Comparison of ENCODE assay signal across 8 cellular contexts in the genomic region with DNA sequence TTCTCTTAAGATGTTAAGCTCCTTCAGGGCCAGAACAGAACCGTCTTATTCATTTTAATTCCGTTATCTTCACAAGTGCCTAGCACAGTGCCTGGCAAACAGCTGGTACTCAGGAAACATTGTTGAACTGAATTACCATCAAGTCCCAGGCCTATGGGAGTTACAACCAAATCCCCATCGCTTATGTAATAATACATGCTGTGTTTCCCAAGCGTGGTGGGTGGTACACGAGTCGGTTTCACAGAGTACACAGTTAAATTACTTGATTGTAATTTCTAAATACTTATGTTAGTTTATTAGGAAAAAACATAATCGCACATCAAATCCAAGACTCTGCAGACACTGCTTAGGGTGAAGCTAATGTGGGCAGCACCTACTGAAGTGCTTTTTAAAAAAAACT. TPM values are rescaled to one million over a fixed set of nuclear protein-coding genes. Genes with fewer than 3 reads are reported as not detected.
DNase-seq lines count a peak whose midpoint lies in the region; ATAC-seq, FAIRE-seq and TF ChIP-seq lines count a peak whose summit lies in the region.

No MANE protein-coding gene starts in this region.

- H3K4me2 ChIP-seq in DOHH2 (ENCODE audit: low read length) (peak overlapping the region; percentile 90), Karpas-422 (ENCODE audit: low read depth, low read length, poor library complexity, severe bottlenecking) (peak overlapping the region; percentile 81), K562 (ENCODE audit: insufficient read depth, low read length) (peak overlapping the region; percentile 92)

- intact Hi-C loops in K562 (cut with micrococcal nuclease), result loop anchor here (1.0 kb wide), 1 partner anchor 56 kb away; no protein-coding TSS in a partner anchor
- intact Hi-C loops in lower leg skin (cut with DNase I; ENCODE audit: low total_unique reads), result no loop called here

- POLR2A ChIA-PET in K562 (lab: Yijun Ruan, JAX), result interaction anchor here (0.8 to 1.9 kb wide), 3 partner anchors 10 to 60 kb away, joined by 3 to 6 read pairs (median 3); no protein-coding TSS in a partner anchor

- no peak for TF ChIP-seq EP300 in K562 (IDR thresholded peaks at IDR 0.05; ENCODE audit: low read length)
- TF ChIP-seq EP300 in tibial nerve (IDR thresholded peaks at IDR 0.05), result no peak

- H3F3A ChIP-seq in DOHH2 (ENCODE audit: control insufficient read depth, insufficient read depth), result no peaks in the 10 kb centered on the region

- CTCF ChIA-PET in K562 (lab: Yijun Ruan, JAX; ENCODE audit: low intra/inter-chr PET ratio), result no interaction called here

- TF ChIP-seq CTCF in DOHH2 (IDR thresholded peaks at IDR 0.05; ENCODE audit: low read depth, low read length, poor library complexity, severe bottlenecking) (no peak), K562 (IDR thresholded peaks at IDR 0.05 in 2 of 3, conservative IDR thresholded peaks at IDR 0.05 in 1 of 3; ENCODE audit: insufficient read depth in 2 of 3, low read depth in 1 of 3, low read length in 3 of 3) (no peak), lower leg skin (IDR thresholded peaks at IDR 0.05) (no peak), tibial nerve (IDR thresholded peaks at IDR 0.05) (no peak)

- in situ Hi-C loops in K562 (cut with MboI), result no loop called here

- ATAC-seq in K562 (0 out of 3 replicates have a peak, but pooled peaks have one; percentile 0), HG02623 (IDR thresholded peaks at IDR 0.05; ENCODE audit: unreplicated experiment) (no peak)

- 4% methylated on average over 7 of the region's 7 CpGs for WGBS in K562 (ENCODE audit: insufficient coverage, low coverage, missing lambda C conversion rate)
- WGBS in lower leg skin, 2 donors, result 11 to 14% methylated on average over 7 of the region's 7 CpGs
- 11 to 13% methylated on average over 7 of the region's 7 CpGs for WGBS in tibial nerve, 2 donors

- no peak overlapping the region for H2AFZ ChIP-seq in Karpas-422 (ENCODE audit: low read length)
- peak overlapping the region; percentile 99 for H2AFZ ChIP-seq in K562 (ENCODE audit: low read depth, low read length)

- H3K79me2 ChIP-seq in DOHH2 (ENCODE audit: control insufficient read depth, low read length) (peaks cover 52% of the 10 kb centered on the region), Karpas-422 (ENCODE audit: low read length) (peaks cover 51% of the 10 kb centered on the region), K562 (ENCODE audit: control insufficient read depth, insufficient read depth, low read length) (peaks cover 45% of the 10 kb centered on the region)

- no TSS peak for BruUV-seq in K562 (replicated peaks; lab: Mats Ljungman, UMichigan)

- H3K9ac ChIP-seq in Karpas-422 (ENCODE audit: low read length), result peak overlapping the region; percentile 95
- H3K9ac ChIP-seq in K562 (ENCODE audit: insufficient read depth in 1 of 2, low read depth in 2 of 2, low read length in 2 of 2), result peak overlapping the region in 1 of 2 experiments; percentile 81; a peak in 2 of 4 replicates

- DNase-seq in Karpas-422, result peak; percentile 64
- DNase-seq in K562 (ENCODE audit: extremely low read depth in 1 of 4, low spot score in 3 of 4), result peak in 1 of 4 experiments; percentile 38
- DNase-seq in lower leg skin (ENCODE audit: low spot score in 2 of 2), result no peak
- DNase-seq in tibial nerve (ENCODE audit: low spot score in 2 of 2), result no peak
- DNase-seq in middle frontal gyrus (ENCODE audit: extremely low spot score, low spot score), result no peak
- no peak for DNase-seq in stimulated activated CD4-positive, alpha-beta T cell treated with anti-CD3 and anti-CD28 coated beads, Interleukin-12 subunit alpha, Interleukin-12 subunit beta, amount 100 ng/mL, for 4 hours

- H4K20me1 ChIP-seq in DOHH2 (ENCODE audit: control insufficient read depth, insufficient read depth, low read depth, low read length) (0 out of 2 replicates have a peak, but pooled peaks cover 3% of the 10 kb centered on the region), Karpas-422 (ENCODE audit: insufficient read depth, low read depth, low read length) (no peaks in the 10 kb centered on the region), K562 (replicated peaks; ENCODE audit: control insufficient read depth, insufficient read depth, low read length) (no peaks in the 10 kb centered on the region)

- H3K9me3 ChIP-seq in DOHH2 (ENCODE audit: control insufficient read depth, insufficient read depth, low read length) (no peaks in the 10 kb centered on the region), Karpas-422 (ENCODE audit: low read length) (no peaks in the 10 kb centered on the region), K562 (replicated peaks; ENCODE audit: control insufficient read depth, insufficient read depth, low read depth, low read length) (no peaks in the 10 kb centered on the region), tibial nerve (no peaks in the 10 kb centered on the region)

- no peak for FAIRE-seq in K562 (lab: Jason Lieb, UNC)

- H3K4me3 ChIP-seq in DOHH2 (ENCODE audit: low read length) (peak overlapping the region; percentile 81), Karpas-422 (ENCODE audit: low read length) (peak overlapping the region; percentile 97), K562 (peak overlapping the region; percentile 72), lower leg skin (ENCODE audit: low read depth, poor library complexity, severe bottlenecking) (peak overlapping the region; percentile 81), tibial nerve (peak overlapping the region; percentile 52 to 90 (median 81))

- H3K27me3 ChIP-seq in DOHH2 (ENCODE audit: control insufficient read depth, low read length) (no peaks in the 10 kb centered on the region), Karpas-422 (ENCODE audit: low read length) (no peaks in the 10 kb centered on the region), K562 (ENCODE audit: control insufficient read depth in 2 of 2, insufficient read depth in 2 of 2, low read length in 2 of 2) (no peaks in the 10 kb centered on the region), tibial nerve (no peaks in the 10 kb centered on the region)

- H3K9me1 ChIP-seq in K562 (ENCODE audit: control insufficient read depth, insufficient read depth, low read length), result no peaks in the 10 kb centered on the region

- TF ChIP-seq RAD21 in K562 (CRISPR knock-in tag; conservative IDR thresholded peaks at IDR 0.05 in 1 of 2, IDR thresholded peaks at IDR 0.05 in 1 of 2), result no peak

- TF ChIP-seq POLR2A in K562 (conservative IDR thresholded peaks at IDR 0.05) (no peak), lower leg skin (IDR thresholded peaks at IDR 0.05) (no peak), tibial nerve (IDR thresholded peaks at IDR 0.05) (no peak)

- H3K4me1 ChIP-seq in DOHH2 (ENCODE audit: control insufficient read depth, low read length) (peaks cover 16% of the 10 kb centered on the region), Karpas-422 (ENCODE audit: low read length) (peaks cover 24% of the 10 kb centered on the region), K562 (replicated peaks in 1 of 2; ENCODE audit: control insufficient read depth in 2 of 2, insufficient read depth in 2 of 2, low read length in 2 of 2) (peaks cover 15 to 22% of the 10 kb centered on the region in 2 experiments), tibial nerve (peaks cover 0 to 31% (median 13%) of the 10 kb centered on the region in 4 donors)

- H3K9me2 ChIP-seq in DOHH2 (replicated peaks; ENCODE audit: control insufficient read depth, low read length) (no peaks in the 10 kb centered on the region), Karpas-422 (replicated peaks; ENCODE audit: insufficient read depth, low read length) (no peaks in the 10 kb centered on the region)

- H3K27ac ChIP-seq in DOHH2 (ENCODE audit: low read depth, low read length) (peak overlapping the region; percentile 67), Karpas-422 (ENCODE audit: low read length) (peak overlapping the region; percentile 89), K562 (ENCODE audit: extremely low read depth, low read depth, low read length) (peak overlapping the region; percentile 65), tibial nerve (peak overlapping the region; percentile 42 to 94 (median 90))

- H3K36me3 ChIP-seq in DOHH2 (ENCODE audit: control insufficient read depth, low read length) (peaks cover 40% of the 10 kb centered on the region), Karpas-422 (ENCODE audit: insufficient read depth, low read length) (peaks cover 24% of the 10 kb centered on the region; the same call in 1 of the 2 replicates), K562 (ENCODE audit: control insufficient read depth, insufficient read depth, low read length) (peaks cover 30% of the 10 kb centered on the region; the same call in 2 of the 3 replicates), tibial nerve (peaks cover 0 to 18% (median 0%) of the 10 kb centered on the region in 3 donors)

RNA-seq across cellular contexts. Expression of gene ANGEL2, which starts 1.0 kb away (rescaled TPM):
- 49.1 and 97.1 TPM in 2 replicates for total RNA-seq in Karpas-422 (2014; rRNA removed; shearing (Covaris generic); ENCODE audit: low replicate concordance)
- 60.7 and 192 TPM in 2 replicates for total RNA-seq in K562 (2011; cell fraction: chromatin; rRNA removed; ENCODE audit: low replicate concordance)
- total RNA-seq in K562 (2011; cell fraction: nucleolus; rRNA removed), result 31.0 and 45.0 TPM in 2 replicates
- total RNA-seq in K562 (2011; cell fraction: nucleoplasm; rRNA removed), result 76.8 and 89.8 TPM in 2 replicates
- total RNA-seq in K562 (2014; rRNA removed) (29.3 and 29.9 TPM in 2 replicates), K562 (2014; rRNA removed; fragmentation: Illumina TruSeq; extraction: Trizol) (30.1 and 32.8 TPM in 2 replicates), K562 (2015; rRNA removed; fragmentation: Illumina TruSeq; extraction: Trizol) (29.7 and 33.6 TPM in 2 replicates), K562 (2021) (26.2 and 27.1 TPM in 2 replicates), lower leg skin (10 to 100 TPM; 23.8 to 53.3 (median 31.2) TPM), tibial nerve (10 to 100 TPM; 52.2 to 74.5 (median 68.8) TPM)
- polyA plus RNA-seq in K562 (2011; rRNA removed) (30.8 and 34.6 TPM in 2 replicates), K562 (2014; fragmentation: Illumina TruSeq; extraction: Trizol) (15.4 and 16.9 TPM in 2 replicates), K562 (2014; fragmentation: Nextera tagmentation; extraction: Ambion mirVana) (10 to 100 TPM in 1 of 2 experiments, 1 to 10 TPM in 1; 6.8 to 10.9 TPM), K562 (2014; rRNA removed) (16.2 and 22.3 TPM in 2 replicates)
- 9.6 and 17.6 TPM in 2 replicates for polyA plus RNA-seq in K562 (2011; cell fraction: cytosol; rRNA removed)
- polyA plus RNA-seq in K562 (2011; cell fraction: nucleus; rRNA removed), result 35.0 and 44.6 TPM in 2 replicates
- polyA plus RNA-seq in K562 (2012), result 13.0 and 16.1 TPM in 2 replicates
- polyA minus RNA-seq in K562 (2011; rRNA and poly(A)+ RNA removed), result 44.7 and 66.2 TPM in 2 replicates
- polyA minus RNA-seq in K562 (2011; cell fraction: cytosol; rRNA and poly(A)+ RNA removed), result 15.6 and 22.8 TPM in 2 replicates
- polyA minus RNA-seq in K562 (2011; cell fraction: nucleus; rRNA and poly(A)+ RNA removed), result 45.0 and 63.1 TPM in 2 replicates

RNA-seq across cellular contexts. Expression of gene RPS6KC1, which starts 36.4 kb away (rescaled TPM):
- 12.1 and 13.2 TPM in 2 replicates for total RNA-seq in Karpas-422 (2014; rRNA removed; shearing (Covaris generic); ENCODE audit: low replicate concordance)
- 50.3 and 199 TPM in 2 replicates for total RNA-seq in K562 (2011; cell fraction: chromatin; rRNA removed; ENCODE audit: low replicate concordance)
- total RNA-seq in K562 (2011; cell fraction: nucleolus; rRNA removed), result 24.5 and 42.1 TPM in 2 replicates
- total RNA-seq in K562 (2011; cell fraction: nucleoplasm; rRNA removed), result 77.2 and 100 TPM in 2 replicates
- total RNA-seq in K562 (2014; rRNA removed) (22.0 and 23.6 TPM in 2 replicates), K562 (2014; rRNA removed; fragmentation: Illumina TruSeq; extraction: Trizol) (33.2 and 36.7 TPM in 2 replicates), K562 (2015; rRNA removed; fragmentation: Illumina TruSeq; extraction: Trizol) (30.5 and 34.6 TPM in 2 replicates), K562 (2021) (20.0 and 22.0 TPM in 2 replicates), lower leg skin (10 to 100 TPM in 3 of 4 donors, 1 to 10 TPM in 1; 7.6 to 15.5 (median 10.6) TPM), tibial nerve (10 to 100 TPM; 22.9 to 30.1 (median 26.7) TPM)
- polyA plus RNA-seq in K562 (2011; rRNA removed) (22.1 and 32.8 TPM in 2 replicates), K562 (2014; fragmentation: Illumina TruSeq; extraction: Trizol) (17.0 and 20.9 TPM in 2 replicates), K562 (2014; fragmentation: Nextera tagmentation; extraction: Ambion mirVana) (1 to 10 TPM; 4.3 to 7.6 TPM), K562 (2014; rRNA removed) (15.5 and 16.4 TPM in 2 replicates)
- 4.9 and 9.6 TPM in 2 replicates for polyA plus RNA-seq in K562 (2011; cell fraction: cytosol; rRNA removed)
- 31.7 and 48.5 TPM in 2 replicates for polyA plus RNA-seq in K562 (2011; cell fraction: nucleus; rRNA removed)
- polyA plus RNA-seq in K562 (2012), result 14.2 and 18.0 TPM in 2 replicates
- polyA minus RNA-seq in K562 (2011; rRNA and poly(A)+ RNA removed), result 66.6 and 66.8 TPM in 2 replicates
- polyA minus RNA-seq in K562 (2011; cell fraction: cytosol; rRNA and poly(A)+ RNA removed), result 15.3 and 18.1 TPM in 2 replicates
- polyA minus RNA-seq in K562 (2011; cell fraction: nucleus; rRNA and poly(A)+ RNA removed), result 61.1 and 83.0 TPM in 2 replicates
